37 cellular contexts compared by ENCODE assay signal in the genomic region with DNA sequence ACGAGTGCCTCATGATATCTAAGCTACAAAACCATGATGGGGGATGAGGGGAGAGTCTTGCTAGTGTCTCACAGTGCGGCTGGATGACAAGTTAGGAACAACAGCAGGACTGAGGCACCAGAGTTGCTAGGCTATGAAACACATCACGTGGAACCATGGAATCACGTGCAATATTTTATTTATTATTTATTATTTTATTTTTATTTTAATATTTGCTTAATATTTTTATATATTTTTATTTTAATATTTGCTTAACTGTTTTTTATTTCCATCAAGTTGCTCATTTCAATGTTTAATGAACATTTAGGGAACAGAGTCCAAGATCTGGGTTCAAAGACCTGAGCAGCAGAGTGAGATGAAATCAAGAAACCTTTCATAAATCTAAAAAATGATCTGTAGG.
"Had no signal": no experiment of that assay in that cellular context is flagged by ENCODE, and none has a peak within 500 bp of the region (broad histone marks: within the 10 kb centered on the region; RNA-seq: fewer than 3 reads in every experiment).

No MANE protein-coding gene starts in this region.

- H3K9me3 ChIP-seq: adrenal gland, ascending aorta, body of pancreas, breast epithelium had no signal

- H3K27ac ChIP-seq: adrenal gland, ascending aorta, body of pancreas, brain microvascular endothelial cell, breast epithelium, cardiac muscle cell had no signal

- H3K27me3 Mint-ChIP-seq: activated naive CD4-positive, alpha-beta T cell treated with anti-CD3 and anti-CD28 coated beads, Interleukin-2, amount 10 ng/mL, durations not matched to agents 7 days and 5 days; activated naive CD4-positive, alpha-beta T cell treated with anti-CD3 and anti-CD28 coated beads, Interleukin-2, amount 50 U/mL, for 24 hours; activated naive CD8-positive, alpha-beta T cell; activated naive CD8-positive, alpha-beta T cell treated with anti-CD3 and anti-CD28 coated beads for 36 hours; activated naive CD8-positive, alpha-beta T cell treated with anti-CD3 and anti-CD28 coated beads, Interleukin-2, amount 10 ng/mL, durations not matched to agents 7 days and 5 days; activated naive CD8-positive, alpha-beta T cell treated with anti-CD3 and anti-CD28 coated beads, Interleukin-2, amount 50 U/mL, for 24 hours; activated T-cell treated with anti-CD3 and anti-CD28 coated beads, Interleukin-2, amount 50 U/mL, for 24 hours; activated T-helper 17 cell treated with anti-CD3 and anti-CD28 coated beads, Interleukin-2, amount 50 U/mL, for 72 hours; central memory CD8-positive, alpha-beta T cell had no signal

- ATAC-seq: activated naive CD4-positive, alpha-beta T cell treated with anti-CD3 and anti-CD28 coated beads, Interleukin-2, amount 50 U/mL, for 72 hours; activated naive CD8-positive, alpha-beta T cell treated with anti-CD3 and anti-CD28 coated beads, Interleukin-2, amount 50 U/mL, for 24 hours; activated T-cell treated with anti-CD3 and anti-CD28 coated beads, Interleukin-2, amount 50 U/mL, for 4 hours; activated T-cell treated with anti-CD3 and anti-CD28 coated beads, Interleukin-2, amount 50 U/mL, for 72 hours; activated T-helper 17 cell treated with anti-CD3 and anti-CD28 coated beads, Interleukin-2, amount 50 U/mL, for 72 hours; body of pancreas had no signal

- H3K27me3 ChIP-seq: adrenal gland, ascending aorta, body of pancreas, brain microvascular endothelial cell, breast epithelium, cardiac muscle cell had no signal

- H3K4me3 Mint-ChIP-seq: activated naive CD4-positive, alpha-beta T cell treated with anti-CD3 and anti-CD28 coated beads for 36 hours; activated naive CD4-positive, alpha-beta T cell treated with anti-CD3 and anti-CD28 coated beads, Interleukin-2, amount 10 ng/mL, durations not matched to agents 7 days and 5 days; activated naive CD4-positive, alpha-beta T cell treated with anti-CD3 and anti-CD28 coated beads, Interleukin-2, amount 50 U/mL, for 24 hours; activated naive CD8-positive, alpha-beta T cell; activated naive CD8-positive, alpha-beta T cell treated with anti-CD3 and anti-CD28 coated beads for 36 hours; activated naive CD8-positive, alpha-beta T cell treated with anti-CD3 and anti-CD28 coated beads, Interleukin-2, amount 10 ng/mL, durations not matched to agents 7 days and 5 days; activated naive CD8-positive, alpha-beta T cell treated with anti-CD3 and anti-CD28 coated beads, Interleukin-2, amount 50 U/mL, for 24 hours; activated T-cell treated with anti-CD3 and anti-CD28 coated beads, Interleukin-2, amount 50 U/mL, for 24 hours; activated T-cell treated with anti-CD3 and anti-CD28 coated beads, Interleukin-2, amount 50 U/mL, for 4 hours; activated T-cell treated with anti-CD3 and anti-CD28 coated beads, Interleukin-2, amount 50 U/mL, for 72 hours; activated T-helper 1 cell treated with anti-CD3 and anti-CD28 coated beads, Interleukin-12 subunit alpha, Interleukin-12 subunit beta, Interleukin-2, Interleukin-4 antibody, amounts not matched to agents 30 ng/mL and 10 ng/mL and 1 ng/mL, durations not matched to agents 14 hours and 24 hours and 36 hours; activated T-helper 17 cell treated with anti-CD3 and anti-CD28 coated beads, Interleukin-2, amount 50 U/mL, for 72 hours; brain; central memory CD8-positive, alpha-beta T cell had no signal

- H3K4me1 ChIP-seq: adrenal gland, ascending aorta, body of pancreas, breast epithelium had no signal

- H3K36me3 ChIP-seq: adrenal gland, ascending aorta, brain microvascular endothelial cell, breast epithelium, cardiac muscle cell had no signal

- DNase-seq: activated effector memory CD4-positive, alpha-beta T cell treated with anti-CD3 and anti-CD28 coated beads, Interleukin-2, amount 50 U/mL, for 16 hours; activated effector memory CD4-positive, alpha-beta T cell treated with Interleukin-2 at 50 U/mL for 16 hours; activated gamma-delta T cell; activated gamma-delta T cell treated with Interleukin-2 at 50 U/mL for 16 hours; activated naive CD4-positive, alpha-beta T cell; activated naive CD4-positive, alpha-beta T cell treated with anti-CD3 and anti-CD28 coated beads for 36 hours; activated naive CD4-positive, alpha-beta T cell treated with anti-CD3 and anti-CD28 coated beads, Interleukin-2, amount 10 ng/mL, durations not matched to agents 7 days and 5 days; activated naive CD4-positive, alpha-beta T cell treated with anti-CD3 and anti-CD28 coated beads, Interleukin-2, amount 50 U/mL, for 16 hours; activated naive CD4-positive, alpha-beta T cell treated with Interleukin-2 at 50 U/mL for 16 hours; activated naive CD8-positive, alpha-beta T cell treated with anti-CD3 and anti-CD28 coated beads for 36 hours; activated naive CD8-positive, alpha-beta T cell treated with anti-CD3 and anti-CD28 coated beads, Interleukin-2, amount 10 ng/mL, durations not matched to agents 7 days and 5 days; activated naive CD8-positive, alpha-beta T cell treated with anti-CD3 and anti-CD28 coated beads, Interleukin-2, amount 50 U/mL, for 24 hours; activated T-cell treated with anti-CD3 and anti-CD28 coated beads, Interleukin-2, amount 50 U/mL, for 24 hours; activated T-cell treated with anti-CD3 and anti-CD28 coated beads, Interleukin-2, amount 50 U/mL, for 4 hours; activated T-cell treated with anti-CD3 and anti-CD28 coated beads, Interleukin-2, amount 50 U/mL, for 48 hours; activated T-cell treated with anti-CD3 and anti-CD28 coated beads, Interleukin-2, amount 50 U/mL, for 72 hours; adrenal gland; amniotic stem cell; amygdala; anterior cingulate cortex; aorta; body of pancreas; brain microvascular endothelial cell; caudate nucleus; central memory CD4-positive, alpha-beta T cell; cerebellar nuclear complex had no signal

- H3K27ac Mint-ChIP-seq: activated naive CD4-positive, alpha-beta T cell treated with anti-CD3 and anti-CD28 coated beads for 36 hours; activated naive CD4-positive, alpha-beta T cell treated with anti-CD3 and anti-CD28 coated beads, Interleukin-2, amount 10 ng/mL, durations not matched to agents 7 days and 5 days; activated naive CD4-positive, alpha-beta T cell treated with anti-CD3 and anti-CD28 coated beads, Interleukin-2, amount 50 U/mL, for 24 hours; activated naive CD4-positive, alpha-beta T cell treated with anti-CD3 and anti-CD28 coated beads, Interleukin-2, amount 50 U/mL, for 72 hours; activated naive CD8-positive, alpha-beta T cell; activated naive CD8-positive, alpha-beta T cell treated with anti-CD3 and anti-CD28 coated beads for 36 hours; activated naive CD8-positive, alpha-beta T cell treated with anti-CD3 and anti-CD28 coated beads, Interleukin-2, amount 10 ng/mL, durations not matched to agents 7 days and 5 days; activated naive CD8-positive, alpha-beta T cell treated with anti-CD3 and anti-CD28 coated beads, Interleukin-2, amount 50 U/mL, for 24 hours; activated T-cell treated with anti-CD3 and anti-CD28 coated beads, Interleukin-2, amount 50 U/mL, for 24 hours; activated T-cell treated with anti-CD3 and anti-CD28 coated beads, Interleukin-2, amount 50 U/mL, for 72 hours; activated T-helper 1 cell treated with anti-CD3 and anti-CD28 coated beads, Interleukin-12 subunit alpha, Interleukin-12 subunit beta, Interleukin-2, Interleukin-4 antibody, amounts not matched to agents 30 ng/mL and 10 ng/mL and 1 ng/mL, durations not matched to agents 14 hours and 24 hours and 36 hours; activated T-helper 17 cell treated with anti-CD3 and anti-CD28 coated beads, Interleukin-2, amount 50 U/mL, for 72 hours; activated T-helper 2 cell treated with anti-CD3 and anti-CD28 coated beads, Interferon-gamma antibody, Interleukin-2, Interleukin-4, amounts not matched to agents 10 μg/mL and 5 μg/mL and 100 μg/mL, durations not matched to agents 14 hours and 24 hours and 36 hours; brain had no signal

- H3K4me1 Mint-ChIP-seq: activated naive CD4-positive, alpha-beta T cell treated with anti-CD3 and anti-CD28 coated beads, Interleukin-2, amount 10 ng/mL, durations not matched to agents 7 days and 5 days; activated naive CD4-positive, alpha-beta T cell treated with anti-CD3 and anti-CD28 coated beads, Interleukin-2, amount 50 U/mL, for 24 hours; activated naive CD8-positive, alpha-beta T cell treated with anti-CD3 and anti-CD28 coated beads for 36 hours; activated naive CD8-positive, alpha-beta T cell treated with anti-CD3 and anti-CD28 coated beads, Interleukin-2, amount 10 ng/mL, durations not matched to agents 7 days and 5 days; activated naive CD8-positive, alpha-beta T cell treated with anti-CD3 and anti-CD28 coated beads, Interleukin-2, amount 50 U/mL, for 24 hours; activated T-helper 17 cell treated with anti-CD3 and anti-CD28 coated beads, Interleukin-2, amount 50 U/mL, for 72 hours; central memory CD8-positive, alpha-beta T cell had no signal

- H3K9me3 Mint-ChIP-seq: activated naive CD4-positive, alpha-beta T cell treated with anti-CD3 and anti-CD28 coated beads, Interleukin-2, amount 50 U/mL, for 24 hours; activated naive CD8-positive, alpha-beta T cell treated with anti-CD3 and anti-CD28 coated beads for 36 hours; activated naive CD8-positive, alpha-beta T cell treated with anti-CD3 and anti-CD28 coated beads, Interleukin-2, amount 50 U/mL, for 24 hours had no signal

- H3K4me3 ChIP-seq: adrenal gland, ascending aorta, body of pancreas, breast epithelium, cardiac muscle cell had no signal

- H3K36me3 Mint-ChIP-seq: activated naive CD4-positive, alpha-beta T cell treated with anti-CD3 and anti-CD28 coated beads, Interleukin-2, amount 10 ng/mL, durations not matched to agents 7 days and 5 days; activated naive CD4-positive, alpha-beta T cell treated with anti-CD3 and anti-CD28 coated beads, Interleukin-2, amount 50 U/mL, for 24 hours; activated naive CD4-positive, alpha-beta T cell treated with anti-CD3 and anti-CD28 coated beads, Interleukin-2, amount 50 U/mL, for 72 hours; activated naive CD8-positive, alpha-beta T cell; activated naive CD8-positive, alpha-beta T cell treated with anti-CD3 and anti-CD28 coated beads for 36 hours; activated naive CD8-positive, alpha-beta T cell treated with anti-CD3 and anti-CD28 coated beads, Interleukin-2, amount 10 ng/mL, durations not matched to agents 7 days and 5 days; brain had no signal
